ENCODE assay signal across 1 cellular context in the genomic region with DNA sequence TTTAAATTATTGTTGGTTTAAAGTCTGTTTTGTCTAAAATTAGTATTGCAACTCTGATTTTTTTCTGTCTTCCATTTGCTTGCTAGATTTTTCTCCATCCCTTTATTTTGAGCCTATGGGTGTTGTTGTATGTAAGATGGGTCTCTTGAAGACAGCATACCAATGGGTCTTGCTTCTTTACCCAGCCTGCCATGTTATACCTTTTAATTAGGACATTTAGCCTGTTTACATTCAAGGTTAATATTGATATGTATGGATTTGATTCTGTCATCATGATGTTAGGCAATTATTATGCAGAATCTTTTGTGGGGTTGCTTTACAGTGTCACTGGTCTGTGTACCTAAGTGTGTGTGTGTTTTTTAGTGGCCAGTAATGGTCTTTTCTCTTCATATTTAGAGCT.
TF ChIP-seq lines count a peak whose summit lies in the region.

No MANE protein-coding gene starts in this region.

TF ChIP-seq in HEK293, 187 proteins besides CTCF, POLR2A, EP300 and RAD21 (continued from another document):
- no peak for TF ChIP-seq ZSCAN23 (tag by site-specific recombination; IDR thresholded peaks at IDR 0.05)
- no peak for TF ChIP-seq ZNF561 (tag by site-specific recombination; IDR thresholded peaks at IDR 0.05; ENCODE audit: borderline replicate concordance)
- no peak for TF ChIP-seq ZNF660 (tag by site-specific recombination; IDR thresholded peaks at IDR 0.05)
- TF ChIP-seq SALL2 (tag by site-specific recombination; IDR thresholded peaks at IDR 0.05; ENCODE audit: borderline replicate concordance) = no peak
